Comparison of ENCODE assay signal across 12 cellular contexts in genomic region chr3:191958980-191959671, GRCh38.
A peak's percentile ranks its signal among the peaks of the same experiment; 100 is the strongest.
DNase-seq lines count a peak whose midpoint lies in the region; ATAC-seq, FAIRE-seq and TF ChIP-seq lines count a peak whose summit lies in the region.
"Had no signal": no experiment of that assay in that cellular context is flagged by ENCODE, and none has a peak within 500 bp of the region (broad histone marks: within the 10 kb centered on the region; RNA-seq: fewer than 3 reads in every experiment).

No MANE protein-coding gene starts in this region.

- no peak for DNase-seq in H54 (ENCODE audit: insufficient read length, low spot score)
- no peak for DNase-seq in lower lobe of right lung
- no peak for DNase-seq in dorsolateral prefrontal cortex
- no peak for DNase-seq in gastrocnemius medialis
- DNase-seq in CD8-positive, alpha-beta T cell = no peak
- no peak for DNase-seq in activated T-cell treated with anti-CD3 and anti-CD28 coated beads, Interleukin-2, amount 50 U/mL, for 48 hours
- DNase-seq: activated T-cell treated with anti-CD3 and anti-CD28 coated beads, Interleukin-2, amount 50 U/mL, for 4 hours; cerebellar nuclear complex; heart left ventricle; NCI-H1048 had no signal

- peak; percentile 55 for ATAC-seq in GM19043 (IDR thresholded peaks at IDR 0.05; ENCODE audit: low read depth, unreplicated experiment)
- ATAC-seq in HG03457 (IDR thresholded peaks at IDR 0.05; ENCODE audit: unreplicated experiment) = peak; percentile 49
- ATAC-seq in lower lobe of right lung = peak; percentile 47 to 72
- ATAC-seq in gastrocnemius medialis = no peak
- no peak for ATAC-seq in CD8-positive, alpha-beta T cell
- ATAC-seq: activated T-cell treated with anti-CD3 and anti-CD28 coated beads, Interleukin-2, amount 50 U/mL, for 4 hours; heart left ventricle had no signal

- peak; percentile 57 for FAIRE-seq in H54 (lab: Jason Lieb, UNC)

- intact Hi-C loops in lower lobe of right lung (cut with DNase I) = no loop called here
- intact Hi-C loops in dorsolateral prefrontal cortex (cut with DNase I) = no loop called here
- intact Hi-C loops in gastrocnemius medialis (cut with DNase I; ENCODE audit: low total_unique reads) = no loop called here
- intact Hi-C loops in CD8-positive, alpha-beta T cell (cut with DNase I, micrococcal nuclease) = no loop called here

- H3K4me1 ChIP-seq in lower lobe of right lung = no peaks in the 10 kb centered on the region
- no peaks in the 10 kb centered on the region for H3K4me1 ChIP-seq in gastrocnemius medialis
- H3K4me1 ChIP-seq in CD8-positive, alpha-beta T cell (ENCODE audit: insufficient read depth, low read length) = no peaks in the 10 kb centered on the region
- H3K4me1 ChIP-seq: heart left ventricle had no signal

- no peaks in the 10 kb centered on the region for H3K4me1 Mint-ChIP-seq in CD8-positive, alpha-beta T cell (ENCODE audit: low read depth)

- H3K4me3 ChIP-seq in lower lobe of right lung (no peak overlapping the region), dorsolateral prefrontal cortex (no peak overlapping the region), gastrocnemius medialis (no peak overlapping the region)
- H3K4me3 ChIP-seq in CD8-positive, alpha-beta T cell (ENCODE audit: low read depth, low read length) = no peak overlapping the region
- H3K4me3 ChIP-seq: heart left ventricle had no signal

- TF ChIP-seq CTCF in lower lobe of right lung (IDR thresholded peaks at IDR 0.05) (no peak), dorsolateral prefrontal cortex (IDR thresholded peaks at IDR 0.05 in 54 of 56, conservative IDR thresholded peaks at IDR 0.05 in 2 of 56; ENCODE audit: low read depth in 1 of 56, partially characterized antibody in 56 of 56) (no peak), gastrocnemius medialis (IDR thresholded peaks at IDR 0.05 in 4 of 5, conservative IDR thresholded peaks at IDR 0.05 in 1 of 5) (no peak)
- TF ChIP-seq CTCF in CD8-positive, alpha-beta T cell (IDR thresholded peaks at IDR 0.05) = no peak

- no peaks in the 10 kb centered on the region for H3K9me3 Mint-ChIP-seq in CD8-positive, alpha-beta T cell

- H3K36me3 Mint-ChIP-seq in CD8-positive, alpha-beta T cell = no peaks in the 10 kb centered on the region

- no peak overlapping the region for H3K4me3 Mint-ChIP-seq in CD8-positive, alpha-beta T cell
- H3K4me3 Mint-ChIP-seq: activated T-cell treated with anti-CD3 and anti-CD28 coated beads, Interleukin-2, amount 50 U/mL, for 4 hours had no signal

- no peaks in the 10 kb centered on the region for H3K9me3 ChIP-seq in lower lobe of right lung
- H3K9me3 ChIP-seq in gastrocnemius medialis = no peaks in the 10 kb centered on the region
- no peaks in the 10 kb centered on the region for H3K9me3 ChIP-seq in CD8-positive, alpha-beta T cell (ENCODE audit: low read length)
- H3K9me3 ChIP-seq: heart left ventricle had no signal

- H3K27ac ChIP-seq in lower lobe of right lung (no peak overlapping the region), dorsolateral prefrontal cortex (no peak overlapping the region), gastrocnemius medialis (no peak overlapping the region)
- H3K27ac ChIP-seq in CD8-positive, alpha-beta T cell (ENCODE audit: low read depth, low read length) = no peak overlapping the region
- H3K27ac ChIP-seq: heart left ventricle had no signal

- POLR2A ChIA-PET in CD8-positive, alpha-beta T cell (lab: Charles Lee) = no interaction called here

- no peaks in the 10 kb centered on the region for H3K27me3 ChIP-seq in lower lobe of right lung (ENCODE audit: low read depth)
- peaks cover 0 to 4% (median 0%) of the 10 kb centered on the region in 45 donors for H3K27me3 ChIP-seq in dorsolateral prefrontal cortex
- no peaks in the 10 kb centered on the region for H3K27me3 ChIP-seq in gastrocnemius medialis
- H3K27me3 ChIP-seq in CD8-positive, alpha-beta T cell (ENCODE audit: insufficient read depth, low read length) = no peaks in the 10 kb centered on the region
- H3K27me3 ChIP-seq: heart left ventricle had no signal

- H3K27ac Mint-ChIP-seq in CD8-positive, alpha-beta T cell = no peak overlapping the region

- in situ Hi-C loops in gastrocnemius medialis (cut with MboI; ENCODE audit: low sequenced_read_pairs in 4 of 4) = no loop called here

- CTCF ChIA-PET in CD8-positive, alpha-beta T cell (lab: Charles Lee) = interaction anchor here (1.4 kb wide), 1 partner anchor 7 kb away, joined by 5 read pairs; no protein-coding TSS in a partner anchor

- no peaks in the 10 kb centered on the region for H3K27me3 Mint-ChIP-seq in CD8-positive, alpha-beta T cell (ENCODE audit: low read depth)

- H3K36me3 ChIP-seq in lower lobe of right lung (no peaks in the 10 kb centered on the region), gastrocnemius medialis (no peaks in the 10 kb centered on the region)
- no peaks in the 10 kb centered on the region for H3K36me3 ChIP-seq in CD8-positive, alpha-beta T cell (ENCODE audit: insufficient read depth, low read length)
- H3K36me3 ChIP-seq: heart left ventricle had no signal

- TF ChIP-seq POLR2A in H54 (IDR thresholded peaks at IDR 0.05; ENCODE audit: low read depth, low read length) = no peak
- no peak for TF ChIP-seq POLR2A in gastrocnemius medialis (IDR thresholded peaks at IDR 0.05)

Comparison
In these comparisons a context has a peak if more than half of its experiments do, and no peak if none do; other contexts are left out.
1. ATAC-seq: peak in GM19043 (single experiment), HG03457 (single experiment) and lower lobe of right lung (2 of 2); none in gastrocnemius medialis (0 of 2) and CD8-positive, alpha-beta T cell (single experiment).